ENCODE assay signal across 31 cellular contexts in the genomic region with DNA sequence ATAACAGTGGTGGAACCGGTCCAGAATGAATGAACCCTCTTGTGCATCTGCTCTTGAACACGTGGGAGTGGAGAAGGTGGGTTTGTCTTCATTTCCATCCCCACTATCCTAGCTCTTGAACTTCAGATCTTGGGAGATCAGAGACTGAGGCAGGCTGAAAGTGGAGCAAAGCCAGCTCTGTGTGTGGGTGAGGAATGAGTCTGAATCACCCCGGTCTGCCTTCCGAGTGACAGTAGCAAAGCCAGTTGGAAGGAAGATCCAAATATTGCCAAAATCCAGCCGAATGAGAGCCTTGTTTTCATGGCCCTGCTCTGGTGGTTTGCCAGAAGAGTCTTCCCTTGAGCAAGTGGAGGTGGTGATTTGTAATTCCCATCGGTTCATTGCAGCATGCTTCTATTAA. TPM values are rescaled to one million over a fixed set of nuclear protein-coding genes. Genes with fewer than 3 reads are reported as not detected.
"Had no signal": no experiment of that assay in that cellular context is flagged by ENCODE, and none has a peak within 500 bp of the region (broad histone marks: within the 10 kb centered on the region; RNA-seq: fewer than 3 reads in every experiment).

No MANE protein-coding gene starts in this region.

- H3K9me3 Mint-ChIP-seq: mesothelial cell of epicardium had no signal

- H3K27ac Mint-ChIP-seq: activated naive CD4-positive, alpha-beta T cell treated with anti-CD3 and anti-CD28 coated beads, Interleukin-2, amount 50 U/mL, for 72 hours; activated T-cell treated with anti-CD3 and anti-CD28 coated beads, Interleukin-2, amount 50 U/mL, for 72 hours; mesothelial cell of epicardium; naive thymus-derived CD4-positive, alpha-beta T cell; stimulated activated memory B cell treated with anti-CD40 and anti-IgM and Interleukin-4, amounts not matched to agents 10 μg/mL and 1 μg/mL and 100 μg/mL, for 72 hours had no signal

- H3K36me3 Mint-ChIP-seq: activated naive CD4-positive, alpha-beta T cell treated with anti-CD3 and anti-CD28 coated beads, Interleukin-2, amount 50 U/mL, for 72 hours; mesothelial cell of epicardium; naive thymus-derived CD4-positive, alpha-beta T cell; stimulated activated memory B cell treated with anti-CD40 and anti-IgM and Interleukin-4, amounts not matched to agents 10 μg/mL and 1 μg/mL and 100 μg/mL, for 72 hours had no signal

- H3K4me3 Mint-ChIP-seq: activated T-cell treated with anti-CD3 and anti-CD28 coated beads, Interleukin-2, amount 50 U/mL, for 72 hours; mesothelial cell of epicardium; naive thymus-derived CD4-positive, alpha-beta T cell; stimulated activated memory B cell treated with anti-CD40 and anti-IgM and Interleukin-4, amounts not matched to agents 10 μg/mL and 1 μg/mL and 100 μg/mL, for 72 hours; stimulated activated naive CD8-positive, alpha-beta T cell treated with anti-CD3 and anti-CD28 coated beads, Interleukin-15, amount 100 ng/mL, for 72 hours had no signal

- H3K4me1 Mint-ChIP-seq: mesothelial cell of epicardium; naive thymus-derived CD4-positive, alpha-beta T cell; stimulated activated memory B cell treated with anti-CD40 and anti-IgM and Interleukin-4, amounts not matched to agents 10 μg/mL and 1 μg/mL and 100 μg/mL, for 72 hours; stimulated activated naive CD8-positive, alpha-beta T cell treated with anti-CD3 and anti-CD28 coated beads, Interleukin-15, amount 100 ng/mL, for 72 hours had no signal

- H3K27ac ChIP-seq: body of pancreas, pancreas, psoas muscle, sigmoid colon, suprapubic skin, tibial artery, upper lobe of right lung, VCaP had no signal

- H3K27me3 ChIP-seq: body of pancreas, pancreas, upper lobe of right lung had no signal

- DNase-seq: activated CD4-positive, alpha-beta T cell treated with anti-CD3 and anti-CD28 coated beads for 4 hours; activated CD4-positive, alpha-beta T cell treated with anti-CD3 and anti-CD28 coated beads, Interleukin-2, amount 50 U/mL, for 4 hours; activated naive CD4-positive, alpha-beta T cell; activated T-cell treated with anti-CD3 and anti-CD28 coated beads for 4 hours; activated T-cell treated with anti-CD3 and anti-CD28 coated beads, Interleukin-2, amount 50 U/mL, for 72 hours; body of pancreas; effector memory CD4-positive, alpha-beta T cell; erythroblast; foreskin melanocyte; left cardiac atrium; left ventricle myocardium superior; naive thymus-derived CD4-positive, alpha-beta T cell; pancreas; psoas muscle; sigmoid colon; stimulated activated CD4-positive, alpha-beta T cell treated with anti-CD3 and anti-CD28 coated beads, Interleukin-1b, Interleukin-23, amount 100 ng/mL, for 48 hours; stimulated activated CD4-positive, alpha-beta T cell treated with anti-CD3 and anti-CD28 coated beads, Interleukin-4, amount 100 ng/mL, for 4 hours; stimulated activated CD8-positive, alpha-beta memory T cell treated with anti-CD3 and anti-CD28 coated beads, Interleukin-4, amount 100 ng/mL, for 48 hours; stimulated activated naive CD8-positive, alpha-beta T cell treated with anti-CD3 and anti-CD28 coated beads, Interleukin-15, amount 100 ng/mL, for 72 hours; tibial artery; upper lobe of right lung had no signal

- H3K4me3 ChIP-seq: body of pancreas, pancreas, psoas muscle, sigmoid colon, smooth muscle cell, suprapubic skin, tibial artery, upper lobe of right lung had no signal

RNA-seq across cellular contexts. Expression of a gene that starts 29.0 kb away (rescaled TPM):
- total RNA-seq: activated naive CD4-positive, alpha-beta T cell treated with anti-CD3 and anti-CD28 coated beads, Interleukin-2, amount 50 U/mL, for 72 hours; activated T-cell treated with anti-CD3 and anti-CD28 coated beads, Interleukin-2, amount 50 U/mL, for 72 hours; body of pancreas; dermis microvascular lymphatic vessel endothelial cell; glomerular endothelial cell; left ventricle myocardium superior; naive thymus-derived CD4-positive, alpha-beta T cell; psoas muscle; suprapubic skin; T-helper 1 cell treated with Interleukin-12 subunit alpha and Interleukin-12 subunit beta and Interleukin-4 antibody, amounts not matched to agents 30 ng/mL and 1 ng/mL, for 36 hours; upper lobe of right lung had no signal
- polyA plus RNA-seq: keratinocyte; naive thymus-derived CD4-positive, alpha-beta T cell had no signal
